In genomic region chr15:75456710-75457109, GRCh38 we compare ENCODE assay signal across 9 cellular contexts. TPM values are rescaled to one million over a fixed set of nuclear protein-coding genes. Genes with fewer than 3 reads are reported as not detected.
DNase-seq lines count a peak whose midpoint lies in the region; ATAC-seq and TF ChIP-seq lines count a peak whose summit lies in the region.
"Had no signal": no experiment of that assay in that cellular context is flagged by ENCODE, and none has a peak within 500 bp of the region (broad histone marks: within the 10 kb centered on the region; RNA-seq: fewer than 3 reads in every experiment).

No MANE protein-coding gene starts in this region.

- H3K36me3 Mint-ChIP-seq in endothelial cell (ENCODE audit: low read depth, unreplicated experiment) = peaks cover 4% of the 10 kb centered on the region

- peak overlapping the region; percentile 95 for H3K4me3 Mint-ChIP-seq in endothelial cell (ENCODE audit: unreplicated experiment)

- 43 to 65% methylated on average over 6 of the region's 6 CpGs for WGBS in sigmoid colon, 2 donors

- peak overlapping the region; percentile 77; the same call in 1 of the 2 replicates for H3K9ac ChIP-seq in PC-3 (ENCODE audit: low read length)

- H3K9me3 ChIP-seq in PC-3 (ENCODE audit: low read length) (no peaks in the 10 kb centered on the region), sigmoid colon (no peaks in the 10 kb centered on the region)

- H2AFZ ChIP-seq in PC-3 (ENCODE audit: low read length) = no peak overlapping the region

- H3K79me2 ChIP-seq in PC-3 (ENCODE audit: low read length) = peaks cover 17% of the 10 kb centered on the region

- H3K27me3 ChIP-seq in PC-3 (ENCODE audit: low read length) (no peaks in the 10 kb centered on the region), sigmoid colon (no peaks in the 10 kb centered on the region)

- no peak overlapping the region for H3K27ac ChIP-seq in PC-3 (ENCODE audit: low read length)
- H3K27ac ChIP-seq in sigmoid colon = peak overlapping the region in 3 of 4 donors; percentile 95 to 100 (median 98)

- DNase-seq in SKM-1 treated with dmso at 0.1 percent for 144 hours (lab: John Stamatoyannopoulos, UW; ENCODE audit: unreplicated experiment) (peak; percentile 11), SKM-1 (lab: John Stamatoyannopoulos, UW; ENCODE audit: unreplicated experiment) (no peak), PC-3 (no peak), endothelial cell (ENCODE audit: low spot score) (no peak), sigmoid colon (no peak), middle frontal gyrus (ENCODE audit: extremely low spot score, low spot score) (no peak), NCI-H510A (lab: John Stamatoyannopoulos, UW) (no peak), HuH-7 (ENCODE audit: low spot score) (no peak)
- DNase-seq: stimulated activated CD4-positive, alpha-beta T cell treated with anti-CD3 and anti-CD28 coated beads, Interleukin-12 subunit alpha, Interleukin-12 subunit beta, amount 100 ng/mL, for 4 hours had no signal

- POLR2A ChIA-PET in PC-3 (lab: Charles Lee; ENCODE audit: unreplicated experiment) = interaction anchor here (1.0 kb wide), 1 partner anchor 89 kb away, joined by 3 read pairs; no protein-coding TSS in a partner anchor

- peaks cover 20% of the 10 kb centered on the region for H3K4me1 Mint-ChIP-seq in endothelial cell (ENCODE audit: unreplicated experiment)

- no TSS peak for BruUV-seq in PC-3 (replicated peaks; lab: Mats Ljungman, UMichigan)

- H4K20me1 ChIP-seq in PC-3 (ENCODE audit: low read length) = no peaks in the 10 kb centered on the region

- H3K27ac Mint-ChIP-seq in endothelial cell (ENCODE audit: unreplicated experiment) = peak overlapping the region; percentile 78

- no peaks in the 10 kb centered on the region for H3K9me2 ChIP-seq in PC-3 (replicated peaks; ENCODE audit: low read length)

- intact Hi-C loops in PC-3 (cut with micrococcal nuclease) = loop anchor here (2.0 kb wide), 1 partner anchor 122 kb away; the partner anchor contains the start of gene PTPN9
- intact Hi-C loops in sigmoid colon (cut with DNase I) = loop anchor here (5.0 to 10.0 kb wide), 3 partner anchors 76 to 1462 kb away; partner anchors contain the start of genes C15orf39, PML and STOML1

- H3K4me3 ChIP-seq in PC-3 (ENCODE audit: low read length) = peak overlapping the region; percentile 86
- no peak overlapping the region for H3K4me3 ChIP-seq in sigmoid colon

- TF ChIP-seq POLR2A in sigmoid colon (IDR thresholded peaks at IDR 0.05) = no peak

- H3K36me3 ChIP-seq in PC-3 (ENCODE audit: low read depth, low read length) (no peaks in the 10 kb centered on the region), sigmoid colon (no peaks in the 10 kb centered on the region)

- H3K27me3 Mint-ChIP-seq in endothelial cell (ENCODE audit: unreplicated experiment) = peaks cover 16% of the 10 kb centered on the region

- CTCF ChIA-PET in PC-3 (lab: Charles Lee) = no interaction called here

- no peaks in the 10 kb centered on the region for H3K9me3 Mint-ChIP-seq in endothelial cell (ENCODE audit: unreplicated experiment)

- H3F3A ChIP-seq in PC-3 (ENCODE audit: low read length, unreplicated experiment) = no peaks in the 10 kb centered on the region

- H3K4me1 ChIP-seq in PC-3 (ENCODE audit: insufficient read depth, low read length) (peaks cover 19% of the 10 kb centered on the region; the same call in 1 of the 2 replicates), sigmoid colon (peaks cover 0 to 34% (median 18%) of the 10 kb centered on the region in 4 donors)

- TF ChIP-seq CTCF in PC-3 (conservative IDR thresholded peaks at IDR 0.05; ENCODE audit: low read depth, low read length) (no peak), endothelial cell (IDR thresholded peaks at IDR 0.05; ENCODE audit: unreplicated experiment) (no peak), sigmoid colon (IDR thresholded peaks at IDR 0.05) (no peak)

- no peak for ATAC-seq in PC-3

- TF ChIP-seq EP300 in sigmoid colon (IDR thresholded peaks at IDR 0.05) = no peak

- peak overlapping the region; percentile 95 for H3K4me2 ChIP-seq in PC-3 (ENCODE audit: low read length)

RNA-seq across cellular contexts. Expression of gene SIN3A, which starts 5.2 kb away (rescaled TPM):
- total RNA-seq in PC-3 (2014; rRNA removed) (24.9 and 27.8 TPM in 2 replicates), endothelial cell (ENCODE audit: unreplicated experiment) (67.3 TPM), sigmoid colon (10 to 100 TPM; 34.6 to 41.8 (median 39.3) TPM)
- 10 to 100 TPM in 1 of 3 donors, 1 to 10 TPM in 2; 7.9 to 24.2 (median 9.0) TPM for polyA plus RNA-seq in sigmoid colon
